1 cellular context compared by ENCODE assay signal in genomic region chr6:49736017-49736508, GRCh38.
TF ChIP-seq lines count a peak whose summit lies in the region.

No MANE protein-coding gene starts in this region.

TF ChIP-seq in K562, 482 proteins besides CTCF, POLR2A, EP300 and RAD21 (continued from another document and continues in another):
- TF ChIP-seq, protein P1, sequence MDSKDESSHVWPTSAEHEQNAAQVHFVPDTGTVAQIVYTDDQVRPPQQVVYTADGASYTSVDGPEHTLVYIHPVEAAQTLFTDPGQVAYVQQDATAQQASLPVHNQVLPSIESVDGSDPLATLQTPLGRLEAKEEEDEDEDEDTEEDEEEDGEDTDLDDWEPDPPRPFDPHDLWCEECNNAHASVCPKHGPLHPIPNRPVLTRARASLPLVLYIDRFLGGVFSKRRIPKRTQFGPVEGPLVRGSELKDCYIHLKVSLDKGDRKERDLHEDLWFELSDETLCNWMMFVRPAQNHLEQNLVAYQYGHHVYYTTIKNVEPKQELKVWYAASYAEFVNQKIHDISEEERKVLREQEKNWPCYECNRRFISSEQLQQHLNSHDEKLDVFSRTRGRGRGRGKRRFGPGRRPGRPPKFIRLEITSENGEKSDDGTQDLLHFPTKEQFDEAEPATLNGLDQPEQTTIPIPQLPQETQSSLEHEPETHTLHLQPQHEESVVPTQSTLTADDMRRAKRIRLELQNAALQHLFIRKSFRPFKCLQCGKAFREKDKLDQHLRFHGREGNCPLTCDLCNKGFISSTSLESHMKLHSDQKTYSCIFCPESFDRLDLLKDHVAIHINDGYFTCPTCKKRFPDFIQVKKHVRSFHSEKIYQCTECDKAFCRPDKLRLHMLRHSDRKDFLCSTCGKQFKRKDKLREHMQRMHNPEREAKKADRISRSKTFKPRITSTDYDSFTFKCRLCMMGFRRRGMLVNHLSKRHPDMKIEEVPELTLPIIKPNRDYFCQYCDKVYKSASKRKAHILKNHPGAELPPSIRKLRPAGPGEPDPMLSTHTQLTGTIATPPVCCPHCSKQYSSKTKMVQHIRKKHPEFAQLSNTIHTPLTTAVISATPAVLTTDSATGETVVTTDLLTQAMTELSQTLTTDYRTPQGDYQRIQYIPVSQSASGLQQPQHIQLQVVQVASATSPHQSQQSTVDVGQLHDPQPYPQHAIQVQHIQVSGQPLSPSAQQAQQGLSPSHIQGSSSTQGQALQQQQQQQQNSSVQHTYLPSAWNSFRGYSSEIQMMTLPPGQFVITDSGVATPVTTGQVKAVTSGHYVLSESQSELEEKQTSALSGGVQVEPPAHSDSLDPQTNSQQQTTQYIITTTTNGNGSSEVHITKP (IDR thresholded peaks at IDR 0.05; ENCODE audit: partially characterized antibody) = no peak
- TF ChIP-seq PRPF4 (IDR thresholded peaks at IDR 0.05; ENCODE audit: insufficient read depth, low read depth, low read length, poor library complexity, severe bottlenecking) (no peak), EHMT2 (IDR thresholded peaks at IDR 0.05) (no peak), MTA3 (IDR thresholded peaks at IDR 0.05; ENCODE audit: borderline replicate concordance) (peak; percentile 58; the same call in 1 of the 2 replicates), ZNF699 (CRISPR knock-in tag; IDR thresholded peaks at IDR 0.05; ENCODE audit: insufficient replicate concordance) (no peak), SAP30 (IDR thresholded peaks at IDR 0.05; ENCODE audit: borderline replicate concordance, insufficient read depth, low read depth, low read length, poor library complexity, severe bottlenecking) (no peak), ZBTB9 (CRISPR knock-in tag; IDR thresholded peaks at IDR 0.05) (no peak), ZNF318 (IDR thresholded peaks at IDR 0.05; ENCODE audit: borderline replicate concordance in 1 of 2, low read depth in 1 of 2) (no peak), ETV5 (CRISPR knock-in tag; IDR thresholded peaks at IDR 0.05; ENCODE audit: low read depth) (no peak), ZNF696 (CRISPR knock-in tag; conservative IDR thresholded peaks at IDR 0.05) (no peak), TCF7 (IDR thresholded peaks at IDR 0.05; ENCODE audit: borderline replicate concordance) (no peak), ETV1 (tag; conservative IDR thresholded peaks at IDR 0.05; ENCODE audit: low read depth) (no peak), NR4A1 (CRISPR knock-in tag; IDR thresholded peaks at IDR 0.05) (no peak), NR4A1 (tag; IDR thresholded peaks at IDR 0.05) (no peak), HMG20A (CRISPR knock-in tag; conservative IDR thresholded peaks at IDR 0.05) (no peak), FOS (IDR thresholded peaks at IDR 0.05; ENCODE audit: extremely low read depth, insufficient read length) (no peak), EP400 (IDR thresholded peaks at IDR 0.05) (peak; percentile 49), MEF2A (IDR thresholded peaks at IDR 0.05; ENCODE audit: control insufficient read depth, low read depth, low read length) (no peak), JUNB (CRISPR knock-in tag; conservative IDR thresholded peaks at IDR 0.05) (no peak), SRSF1 (IDR thresholded peaks at IDR 0.05; ENCODE audit: low read depth, low read length) (no peak), SMC3 (conservative IDR thresholded peaks at IDR 0.05; ENCODE audit: insufficient read depth, low read depth, low read length) (no peak), E2F4 (CRISPR knock-in tag; IDR thresholded peaks at IDR 0.05; ENCODE audit: low read depth) (no peak), RUNX1 (IDR thresholded peaks at IDR 0.05; ENCODE audit: low read depth) (no peak), ZNF239 (CRISPR knock-in tag; IDR thresholded peaks at IDR 0.05) (no peak; the same call in 1 of the 2 replicates), ZNF121 (CRISPR knock-in tag; conservative IDR thresholded peaks at IDR 0.05) (no peak), GABPB2 (CRISPR knock-in tag; conservative IDR thresholded peaks at IDR 0.05) (no peak), ZNF668 (CRISPR knock-in tag; IDR thresholded peaks at IDR 0.05) (no peak), TCF7L2 (IDR thresholded peaks at IDR 0.05; ENCODE audit: low read depth, low read length) (no peak), ELK3 (CRISPR knock-in tag; IDR thresholded peaks at IDR 0.05) (no peak), SRSF3 (IDR thresholded peaks at IDR 0.05; ENCODE audit: insufficient read depth, low read length) (no peak), ZBTB1 (CRISPR knock-in tag; IDR thresholded peaks at IDR 0.05; ENCODE audit: borderline replicate concordance, low read depth) (no peak), LEF1 (IDR thresholded peaks at IDR 0.05) (peak; percentile 90), MYBL2 (IDR thresholded peaks at IDR 0.05; ENCODE audit: low read depth) (no peak), MYBL2 (CRISPR knock-in tag; IDR thresholded peaks at IDR 0.05; ENCODE audit: borderline replicate concordance) (no peak), ARID2 (IDR thresholded peaks at IDR 0.05) (no peak), HEY1 (CRISPR knock-in tag; IDR thresholded peaks at IDR 0.05; ENCODE audit: borderline replicate concordance) (no peak), SMARCB1 (IDR thresholded peaks at IDR 0.05; ENCODE audit: insufficient read length, low read depth) (no peak), KDM1A (IDR thresholded peaks at IDR 0.05) (peak; percentile 19 to 39; a peak in 2 of 4 replicates), YY1 (IDR thresholded peaks at IDR 0.05; ENCODE audit: borderline replicate concordance in 1 of 3, control insufficient read depth in 1 of 3, extremely low read depth in 1 of 3, insufficient read depth in 3 of 3, insufficient read length in 1 of 3, insufficient replicate concordance in 2 of 3, low read depth in 1 of 3, low read length in 2 of 3) (no peak)
- TF ChIP-seq, protein P2, sequence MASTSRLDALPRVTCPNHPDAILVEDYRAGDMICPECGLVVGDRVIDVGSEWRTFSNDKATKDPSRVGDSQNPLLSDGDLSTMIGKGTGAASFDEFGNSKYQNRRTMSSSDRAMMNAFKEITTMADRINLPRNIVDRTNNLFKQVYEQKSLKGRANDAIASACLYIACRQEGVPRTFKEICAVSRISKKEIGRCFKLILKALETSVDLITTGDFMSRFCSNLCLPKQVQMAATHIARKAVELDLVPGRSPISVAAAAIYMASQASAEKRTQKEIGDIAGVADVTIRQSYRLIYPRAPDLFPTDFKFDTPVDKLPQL (IDR thresholded peaks at IDR 0.05; ENCODE audit: extremely low read depth, insufficient read length) = no peak
- TF ChIP-seq, protein P3, sequence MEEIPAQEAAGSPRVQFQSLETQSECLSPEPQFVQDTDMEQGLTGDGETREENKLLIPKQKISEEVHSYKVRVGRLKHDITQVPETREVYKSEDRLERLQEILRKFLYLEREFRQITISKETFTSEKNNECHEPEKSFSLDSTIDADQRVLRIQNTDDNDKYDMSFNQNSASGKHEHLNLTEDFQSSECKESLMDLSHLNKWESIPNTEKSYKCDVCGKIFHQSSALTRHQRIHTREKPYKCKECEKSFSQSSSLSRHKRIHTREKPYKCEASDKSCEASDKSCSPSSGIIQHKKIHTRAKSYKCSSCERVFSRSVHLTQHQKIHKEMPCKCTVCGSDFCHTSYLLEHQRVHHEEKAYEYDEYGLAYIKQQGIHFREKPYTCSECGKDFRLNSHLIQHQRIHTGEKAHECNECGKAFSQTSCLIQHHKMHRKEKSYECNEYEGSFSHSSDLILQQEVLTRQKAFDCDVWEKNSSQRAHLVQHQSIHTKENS (CRISPR knock-in tag; IDR thresholded peaks at IDR 0.05) = no peak
- TF ChIP-seq, protein P4, sequence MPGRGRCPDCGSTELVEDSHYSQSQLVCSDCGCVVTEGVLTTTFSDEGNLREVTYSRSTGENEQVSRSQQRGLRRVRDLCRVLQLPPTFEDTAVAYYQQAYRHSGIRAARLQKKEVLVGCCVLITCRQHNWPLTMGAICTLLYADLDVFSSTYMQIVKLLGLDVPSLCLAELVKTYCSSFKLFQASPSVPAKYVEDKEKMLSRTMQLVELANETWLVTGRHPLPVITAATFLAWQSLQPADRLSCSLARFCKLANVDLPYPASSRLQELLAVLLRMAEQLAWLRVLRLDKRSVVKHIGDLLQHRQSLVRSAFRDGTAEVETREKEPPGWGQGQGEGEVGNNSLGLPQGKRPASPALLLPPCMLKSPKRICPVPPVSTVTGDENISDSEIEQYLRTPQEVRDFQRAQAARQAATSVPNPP (IDR thresholded peaks at IDR 0.05; ENCODE audit: borderline replicate concordance, insufficient read depth, insufficient read length) = no peak
- TF ChIP-seq, protein P5, sequence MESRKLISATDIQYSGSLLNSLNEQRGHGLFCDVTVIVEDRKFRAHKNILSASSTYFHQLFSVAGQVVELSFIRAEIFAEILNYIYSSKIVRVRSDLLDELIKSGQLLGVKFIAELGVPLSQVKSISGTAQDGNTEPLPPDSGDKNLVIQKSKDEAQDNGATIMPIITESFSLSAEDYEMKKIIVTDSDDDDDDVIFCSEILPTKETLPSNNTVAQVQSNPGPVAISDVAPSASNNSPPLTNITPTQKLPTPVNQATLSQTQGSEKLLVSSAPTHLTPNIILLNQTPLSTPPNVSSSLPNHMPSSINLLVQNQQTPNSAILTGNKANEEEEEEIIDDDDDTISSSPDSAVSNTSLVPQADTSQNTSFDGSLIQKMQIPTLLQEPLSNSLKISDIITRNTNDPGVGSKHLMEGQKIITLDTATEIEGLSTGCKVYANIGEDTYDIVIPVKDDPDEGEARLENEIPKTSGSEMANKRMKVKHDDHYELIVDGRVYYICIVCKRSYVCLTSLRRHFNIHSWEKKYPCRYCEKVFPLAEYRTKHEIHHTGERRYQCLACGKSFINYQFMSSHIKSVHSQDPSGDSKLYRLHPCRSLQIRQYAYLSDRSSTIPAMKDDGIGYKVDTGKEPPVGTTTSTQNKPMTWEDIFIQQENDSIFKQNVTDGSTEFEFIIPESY (CRISPR knock-in tag; IDR thresholded peaks at IDR 0.05) = no peak
